In genomic region chr2:25639696-25640095, GRCh38 we compare ENCODE assay signal across 19 cellular contexts. TPM values are rescaled to one million over a fixed set of nuclear protein-coding genes. Genes with fewer than 3 reads are reported as not detected.
DNase-seq lines count a peak whose midpoint lies in the region; ATAC-seq and TF ChIP-seq lines count a peak whose summit lies in the region.
"Had no signal": no experiment of that assay in that cellular context is flagged by ENCODE, and none has a peak within 500 bp of the region (broad histone marks: within the 10 kb centered on the region; RNA-seq: fewer than 3 reads in every experiment).

No MANE protein-coding gene starts in this region.

- no peak overlapping the region for H3K4me3 Mint-ChIP-seq in activated T-helper 1 cell treated with anti-CD3 and anti-CD28 coated beads, Interleukin-12 subunit alpha, Interleukin-12 subunit beta, Interleukin-2, Interleukin-4 antibody, amounts not matched to agents 30 ng/mL and 10 ng/mL and 1 ng/mL, durations not matched to agents 14 hours and 24 hours and 36 hours
- H3K4me3 Mint-ChIP-seq in neural progenitor cell: no peak overlapping the region
- H3K4me3 Mint-ChIP-seq: B cell; CD4-positive, CD25-positive, alpha-beta regulatory T cell; CD8-positive, alpha-beta memory T cell; GM23338 had no signal

- peak overlapping the region; percentile 2 for H3K27ac Mint-ChIP-seq in activated T-helper 1 cell treated with anti-CD3 and anti-CD28 coated beads, Interleukin-12 subunit alpha, Interleukin-12 subunit beta, Interleukin-2, Interleukin-4 antibody, amounts not matched to agents 30 ng/mL and 10 ng/mL and 1 ng/mL, durations not matched to agents 14 hours and 24 hours and 36 hours
- peak overlapping the region; percentile 6 for H3K27ac Mint-ChIP-seq in neural progenitor cell
- H3K27ac Mint-ChIP-seq: B cell; CD8-positive, alpha-beta memory T cell; GM23338 had no signal

- H3K9me3 Mint-ChIP-seq in activated T-helper 1 cell treated with anti-CD3 and anti-CD28 coated beads, Interleukin-12 subunit alpha, Interleukin-12 subunit beta, Interleukin-2, Interleukin-4 antibody, amounts not matched to agents 30 ng/mL and 10 ng/mL and 1 ng/mL, durations not matched to agents 14 hours and 24 hours and 36 hours: no peaks in the 10 kb centered on the region
- no peaks in the 10 kb centered on the region for H3K9me3 Mint-ChIP-seq in neural progenitor cell

- H3K9ac ChIP-seq in neural progenitor cell: no peak overlapping the region

- peaks cover 8% of the 10 kb centered on the region for H3K4me1 Mint-ChIP-seq in activated T-helper 1 cell treated with anti-CD3 and anti-CD28 coated beads, Interleukin-12 subunit alpha, Interleukin-12 subunit beta, Interleukin-2, Interleukin-4 antibody, amounts not matched to agents 30 ng/mL and 10 ng/mL and 1 ng/mL, durations not matched to agents 14 hours and 24 hours and 36 hours (ENCODE audit: low read depth)
- no peaks in the 10 kb centered on the region for H3K4me1 Mint-ChIP-seq in neural progenitor cell
- H3K4me1 Mint-ChIP-seq: B cell had no signal

- H3K9me3 ChIP-seq in RWPE2 (ENCODE audit: severe bottlenecking) (no peaks in the 10 kb centered on the region), neural progenitor cell (ENCODE audit: low read depth) (no peaks in the 10 kb centered on the region)

- H3K4me3 ChIP-seq in RWPE2 (ENCODE audit: severe bottlenecking) (no peak overlapping the region), neural progenitor cell (no peak overlapping the region)
- H3K4me3 ChIP-seq: GM12878, GM23338 had no signal

- no peak overlapping the region for H2AFZ ChIP-seq in neural progenitor cell (replicated peaks)
- H2AFZ ChIP-seq: GM23338 had no signal

- H3K27ac ChIP-seq in RWPE2 (ENCODE audit: poor library complexity, severe bottlenecking) (peak overlapping the region; percentile 16), neural progenitor cell (no peak overlapping the region)
- H3K27ac ChIP-seq: HL-60 had no signal

- H3K27me3 ChIP-seq in RWPE2 (ENCODE audit: insufficient read depth, poor library complexity, severe bottlenecking) (no peaks in the 10 kb centered on the region), neural progenitor cell (no peaks in the 10 kb centered on the region)

- no peaks in the 10 kb centered on the region for H3F3A ChIP-seq in neural progenitor cell (ENCODE audit: low read depth)

- ATAC-seq in RWPE2 (ENCODE audit: low read depth) (no peak), GM21737 (IDR thresholded peaks at IDR 0.05; ENCODE audit: unreplicated experiment) (no peak)
- ATAC-seq: GM12878, GM23338 had no signal

- DNase-seq in RWPE2 (ENCODE audit: low spot score) (no peak), neural progenitor cell (ENCODE audit: low spot score) (no peak), retina (no peak), NCI-H1092 treated with DMSO at 0.1 percent for 48 hours (lab: John Stamatoyannopoulos, UW) (no peak)
- no peak for DNase-seq in activated T-helper 1 cell treated with anti-CD3 and anti-CD28 coated beads, Interleukin-12 subunit alpha, Interleukin-12 subunit beta, Interleukin-2, Interleukin-4 antibody, amounts not matched to agents 30 ng/mL and 10 ng/mL and 1 ng/mL, durations not matched to agents 14 hours and 24 hours and 36 hours (ENCODE audit: low spot score)
- DNase-seq: C1 segment of cervical spinal cord; CD4-positive, CD25-positive, alpha-beta regulatory T cell; CD8-positive, alpha-beta memory T cell; COR-L47; DMS 273 treated with DMSO at 0.1 percent for 48 hours; DMS53; DND-41; EL; HCEC 1CT had no signal

- H3K79me2 ChIP-seq in neural progenitor cell (ENCODE audit: low read depth): no peaks in the 10 kb centered on the region

- no peaks in the 10 kb centered on the region for H3K27me3 Mint-ChIP-seq in activated T-helper 1 cell treated with anti-CD3 and anti-CD28 coated beads, Interleukin-12 subunit alpha, Interleukin-12 subunit beta, Interleukin-2, Interleukin-4 antibody, amounts not matched to agents 30 ng/mL and 10 ng/mL and 1 ng/mL, durations not matched to agents 14 hours and 24 hours and 36 hours (ENCODE audit: insufficient read depth)
- H3K27me3 Mint-ChIP-seq in neural progenitor cell (ENCODE audit: insufficient read depth, low read depth): no peaks in the 10 kb centered on the region
- H3K27me3 Mint-ChIP-seq: B cell; CD4-positive, CD25-positive, alpha-beta regulatory T cell; CD8-positive, alpha-beta memory T cell had no signal

- no peak overlapping the region for H3K4me2 ChIP-seq in neural progenitor cell
- H3K4me2 ChIP-seq: GM23338 had no signal

- H3K4me1 ChIP-seq in RWPE2 (ENCODE audit: insufficient read depth, poor library complexity, severe bottlenecking) (peaks cover 5% of the 10 kb centered on the region), neural progenitor cell (no peaks in the 10 kb centered on the region)

- H3K36me3 Mint-ChIP-seq in activated T-helper 1 cell treated with anti-CD3 and anti-CD28 coated beads, Interleukin-12 subunit alpha, Interleukin-12 subunit beta, Interleukin-2, Interleukin-4 antibody, amounts not matched to agents 30 ng/mL and 10 ng/mL and 1 ng/mL, durations not matched to agents 14 hours and 24 hours and 36 hours (ENCODE audit: low read depth): peaks cover 20% of the 10 kb centered on the region
- peaks cover 14% of the 10 kb centered on the region for H3K36me3 Mint-ChIP-seq in neural progenitor cell

- TF ChIP-seq CTCF in RWPE2 (IDR thresholded peaks at IDR 0.05; ENCODE audit: poor library complexity, severe bottlenecking): no peak
- TF ChIP-seq CTCF in neural progenitor cell (IDR thresholded peaks at IDR 0.05): no peak

- H3K36me3 ChIP-seq in RWPE2 (ENCODE audit: low read depth) (peaks cover 24% of the 10 kb centered on the region), neural progenitor cell (no peaks in the 10 kb centered on the region)

- no peaks in the 10 kb centered on the region for H4K20me1 ChIP-seq in neural progenitor cell (ENCODE audit: low read depth)

- intact Hi-C loops in activated T-helper 1 cell treated with anti-CD3 and anti-CD28 coated beads, Interleukin-12 subunit alpha, Interleukin-12 subunit beta, Interleukin-2, Interleukin-4 antibody, amounts not matched to agents 30 ng/mL and 10 ng/mL and 1 ng/mL, durations not matched to agents 14 hours and 24 hours and 36 hours (cut with micrococcal nuclease): no loop called here

RNA-seq across cellular contexts. Expression of gene DTNB, which starts 33.7 kb away (rescaled TPM):
- total RNA-seq in activated T-helper 1 cell treated with anti-CD3 and anti-CD28 coated beads, Interleukin-12 subunit alpha, Interleukin-12 subunit beta, Interleukin-2, Interleukin-4 antibody, amounts not matched to agents 30 ng/mL and 10 ng/mL and 1 ng/mL, durations not matched to agents 14 hours and 24 hours and 36 hours: 28.8 and 28.9 TPM in 2 replicates
- 27.1 and 31.3 TPM in 2 replicates for total RNA-seq in neural progenitor cell (ENCODE audit: low replicate concordance)
